ENCODE assay signal across 26 cellular contexts in the genomic region with DNA sequence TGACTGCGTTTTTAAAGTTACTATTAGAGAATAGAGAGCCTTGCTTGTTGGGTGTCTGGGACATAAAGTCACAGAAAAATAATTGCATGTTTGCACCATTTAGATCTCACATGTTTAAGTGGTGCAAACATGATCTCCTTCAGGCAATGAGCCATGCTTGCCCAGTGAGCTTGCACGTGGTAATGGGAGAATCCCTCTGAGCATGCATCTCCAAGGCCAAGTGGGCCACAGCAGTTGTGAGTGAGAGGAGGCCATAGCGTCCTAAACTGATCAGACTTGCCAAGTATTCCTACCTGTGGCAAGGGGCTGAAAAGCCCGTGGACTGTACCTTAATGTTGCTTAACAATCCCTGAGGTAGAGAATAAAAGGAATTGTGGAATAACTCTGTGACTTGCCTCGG.
"Had no signal": no experiment of that assay in that cellular context is flagged by ENCODE, and none has a peak within 500 bp of the region (broad histone marks: within the 10 kb centered on the region; RNA-seq: fewer than 3 reads in every experiment).

No MANE protein-coding gene starts in this region.

- H3K4me2 ChIP-seq: hepatocyte had no signal

- H3K27ac ChIP-seq: hepatocyte, left lung, lower lobe of right lung, pancreas, prostate gland, sigmoid colon, tibial nerve, uterus had no signal

- H3K79me2 ChIP-seq: hepatocyte had no signal

- H3K36me3 ChIP-seq: left lung, lower lobe of right lung, pancreas, prostate gland, tibial nerve, uterus had no signal

- H3K27me3 ChIP-seq: hepatocyte, left lung, sigmoid colon, tibial nerve, uterus had no signal

- H2AFZ ChIP-seq: hepatocyte had no signal

- FAIRE-seq: keratinocyte, pancreas, small intestine had no signal

- DNase-seq: kidney glomerular epithelial cell; left cardiac atrium; left lung; lower lobe of right lung; mammary epithelial cell; mesenchymal stem cell; naive thymus-derived CD8-positive, alpha-beta T cell; nucleus accumbens; pancreas; retina; right cardiac atrium; sigmoid colon; small intestine; stimulated activated CD4-positive, alpha-beta T cell treated with anti-CD3 and anti-CD28 coated beads, Interleukin-1b, Interleukin-23, amount 100 ng/mL, for 48 hours; stimulated activated CD4-positive, alpha-beta T cell treated with anti-CD3 and anti-CD28 coated beads, Interleukin-2, amount 100 ng/mL, for 48 hours; stimulated activated CD4-positive, alpha-beta T cell treated with anti-CD3 and anti-CD28 coated beads, Interleukin-4, amount 100 ng/mL, for 4 hours; stimulated activated CD8-positive, alpha-beta memory T cell treated with anti-CD3 and anti-CD28 coated beads, Interleukin-4, amount 100 ng/mL, for 48 hours; stimulated activated naive CD4-positive, alpha-beta T cell treated with Interleukin-2 at 50 U/mL for 16 hours; stimulated activated naive CD8-positive, alpha-beta T cell treated with anti-CD3 and anti-CD28 coated beads, Interleukin-15, amount 100 ng/mL, for 72 hours; substantia nigra; uterus had no signal

- ATAC-seq: left cardiac atrium; left lung; lower lobe of right lung; naive thymus-derived CD8-positive, alpha-beta T cell; pancreas; right cardiac atrium; stimulated activated memory B cell treated with anti-CD40 and anti-IgM and Interleukin-4, amounts not matched to agents 10 μg/mL and 1 μg/mL and 100 μg/mL, for 72 hours; stimulated activated naive CD8-positive, alpha-beta T cell treated with anti-CD3 and anti-CD28 coated beads, Interleukin-15, amount 100 ng/mL, for 72 hours had no signal

- H3K9me3 ChIP-seq: left lung, lower lobe of right lung, pancreas, prostate gland, sigmoid colon, tibial nerve, uterus had no signal

- H3K4me3 ChIP-seq: hepatocyte, left lung, lower lobe of right lung, pancreas, prostate gland, sigmoid colon, tibial nerve, uterus had no signal

- H3K4me1 ChIP-seq: left lung, lower lobe of right lung, pancreas, prostate gland, tibial nerve, uterus had no signal
